ENCODE assay signal across 13 cellular contexts in genomic region chr6:38432479-38432878, GRCh38.
DNase-seq lines count a peak whose midpoint lies in the region; FAIRE-seq and TF ChIP-seq lines count a peak whose summit lies in the region.
"Had no signal": no experiment of that assay in that cellular context is flagged by ENCODE, and none has a peak within 500 bp of the region (broad histone marks: within the 10 kb centered on the region; RNA-seq: fewer than 3 reads in every experiment).

No MANE protein-coding gene starts in this region.

- no peak overlapping the region for H3K4me3 ChIP-seq in astrocyte (ENCODE audit: insufficient read depth, low read depth, low read length)
- H3K4me3 ChIP-seq in testis, result no peak overlapping the region

- WGBS in testis, 2 donors, result 100% methylated on average over 1 of the region's 1 CpG

- H3K4me2 ChIP-seq in astrocyte (ENCODE audit: low read length), result no peak overlapping the region

- no peak overlapping the region for H3K27ac Mint-ChIP-seq in astrocyte (ENCODE audit: unreplicated experiment)
- no peak overlapping the region for H3K27ac Mint-ChIP-seq in activated T-helper 2 cell treated with anti-CD3 and anti-CD28 coated beads, Interferon-gamma antibody, Interleukin-2, Interleukin-4, amounts not matched to agents 10 μg/mL and 5 μg/mL and 100 μg/mL, durations not matched to agents 14 hours and 24 hours and 36 hours

- TF ChIP-seq POLR2A in testis (IDR thresholded peaks at IDR 0.05), result no peak

- no peaks in the 10 kb centered on the region for H3K27me3 ChIP-seq in astrocyte (ENCODE audit: insufficient read depth, low read length)
- H3K27me3 ChIP-seq in testis, result no peaks in the 10 kb centered on the region

- peaks cover 12% of the 10 kb centered on the region for H3K9me3 Mint-ChIP-seq in astrocyte (ENCODE audit: unreplicated experiment)
- no peaks in the 10 kb centered on the region for H3K9me3 Mint-ChIP-seq in activated T-helper 2 cell treated with anti-CD3 and anti-CD28 coated beads, Interferon-gamma antibody, Interleukin-2, Interleukin-4, amounts not matched to agents 10 μg/mL and 5 μg/mL and 100 μg/mL, durations not matched to agents 14 hours and 24 hours and 36 hours

- no peaks in the 10 kb centered on the region for H4K20me1 ChIP-seq in astrocyte (ENCODE audit: insufficient read depth, low read length)

- H3K36me3 ChIP-seq in astrocyte (ENCODE audit: insufficient read depth, low read length), result no peaks in the 10 kb centered on the region
- H3K36me3 ChIP-seq in testis (ENCODE audit: low read depth, missing control alignments), result no peaks in the 10 kb centered on the region
- H3K36me3 ChIP-seq: WERI-Rb-1 had no signal

- peaks cover 4% of the 10 kb centered on the region for H3K4me1 Mint-ChIP-seq in astrocyte (ENCODE audit: low read depth, unreplicated experiment)
- H3K4me1 Mint-ChIP-seq in activated T-helper 2 cell treated with anti-CD3 and anti-CD28 coated beads, Interferon-gamma antibody, Interleukin-2, Interleukin-4, amounts not matched to agents 10 μg/mL and 5 μg/mL and 100 μg/mL, durations not matched to agents 14 hours and 24 hours and 36 hours (ENCODE audit: low read depth), result peaks cover 10% of the 10 kb centered on the region

- intact Hi-C loops in testis (cut with DNase I; ENCODE audit: low total_unique reads), result no loop called here
- intact Hi-C loops in activated T-helper 2 cell treated with anti-CD3 and anti-CD28 coated beads, Interferon-gamma antibody, Interleukin-2, Interleukin-4, amounts not matched to agents 10 μg/mL and 5 μg/mL and 100 μg/mL, durations not matched to agents 14 hours and 24 hours and 36 hours (cut with micrococcal nuclease), result no loop called here

- FAIRE-seq in astrocyte (lab: Jason Lieb, UNC), result no peak
- FAIRE-seq: RCC 7860 had no signal

- H3K79me2 ChIP-seq in astrocyte (ENCODE audit: insufficient read depth, low read length), result no peaks in the 10 kb centered on the region

- H3K9me3 ChIP-seq in astrocyte (ENCODE audit: insufficient read depth, low read depth, low read length), result no peaks in the 10 kb centered on the region
- no peaks in the 10 kb centered on the region for H3K9me3 ChIP-seq in testis

- H2AFZ ChIP-seq in astrocyte (ENCODE audit: low read depth, low read length), result no peak overlapping the region

- H3K27me3 Mint-ChIP-seq in astrocyte (ENCODE audit: low read depth, unreplicated experiment), result no peaks in the 10 kb centered on the region
- no peaks in the 10 kb centered on the region for H3K27me3 Mint-ChIP-seq in activated T-helper 2 cell treated with anti-CD3 and anti-CD28 coated beads, Interferon-gamma antibody, Interleukin-2, Interleukin-4, amounts not matched to agents 10 μg/mL and 5 μg/mL and 100 μg/mL, durations not matched to agents 14 hours and 24 hours and 36 hours (ENCODE audit: low read depth)

- H3K4me1 ChIP-seq in astrocyte (ENCODE audit: insufficient read depth, low read length) (peaks cover 4% of the 10 kb centered on the region), testis (no peaks in the 10 kb centered on the region)

- H3K9ac ChIP-seq in astrocyte (ENCODE audit: low read length), result no peak overlapping the region

- H3K27ac ChIP-seq in astrocyte (ENCODE audit: low read depth, low read length), result no peak overlapping the region
- no peak overlapping the region for H3K27ac ChIP-seq in testis
- H3K27ac ChIP-seq: WERI-Rb-1 had no signal

- TF ChIP-seq CTCF in astrocyte (IDR thresholded peaks at IDR 0.05; ENCODE audit: insufficient read depth, low read depth, low read length), result no peak
- TF ChIP-seq CTCF in testis (IDR thresholded peaks at IDR 0.05), result no peak

- DNase-seq in EL (peak; percentile 41), HPDE6-E6E7 (ENCODE audit: extremely low spot score) (peak; percentile 29), astrocyte (ENCODE audit: low read depth) (peak; percentile 33), hepatic stellate cell (ENCODE audit: low spot score) (peak; percentile 8), testis (no peak), COR-L47 (lab: John Stamatoyannopoulos, UW) (no peak)
- no peak for DNase-seq in activated T-helper 2 cell treated with anti-CD3 and anti-CD28 coated beads, Interferon-gamma antibody, Interleukin-2, Interleukin-4, amounts not matched to agents 10 μg/mL and 5 μg/mL and 100 μg/mL, durations not matched to agents 14 hours and 24 hours and 36 hours (ENCODE audit: low spot score)
- DNase-seq: hippocampal formation, MV-4-11, NCI-H2081, NCI-H69, WERI-Rb-1 had no signal

- H3K36me3 Mint-ChIP-seq in astrocyte (ENCODE audit: low read depth, unreplicated experiment), result peaks cover 5% of the 10 kb centered on the region
- H3K36me3 Mint-ChIP-seq in activated T-helper 2 cell treated with anti-CD3 and anti-CD28 coated beads, Interferon-gamma antibody, Interleukin-2, Interleukin-4, amounts not matched to agents 10 μg/mL and 5 μg/mL and 100 μg/mL, durations not matched to agents 14 hours and 24 hours and 36 hours (ENCODE audit: low read depth), result no peaks in the 10 kb centered on the region

- H3K4me3 Mint-ChIP-seq in astrocyte (ENCODE audit: unreplicated experiment), result peak overlapping the region; percentile 60
- no peak overlapping the region for H3K4me3 Mint-ChIP-seq in activated T-helper 2 cell treated with anti-CD3 and anti-CD28 coated beads, Interferon-gamma antibody, Interleukin-2, Interleukin-4, amounts not matched to agents 10 μg/mL and 5 μg/mL and 100 μg/mL, durations not matched to agents 14 hours and 24 hours and 36 hours (ENCODE audit: low read depth)

Comparison
In these comparisons a context has a peak if more than half of its experiments do, and no peak if none do; other contexts are left out.
1. DNase-seq: peak in EL (single experiment), HPDE6-E6E7 (single experiment), astrocyte (single experiment) and hepatic stellate cell (single experiment); none in testis (single experiment), COR-L47 (single experiment) and activated T-helper 2 cell treated with anti-CD3 and anti-CD28 coated beads, Interferon-gamma antibody, Interleukin-2, Interleukin-4, amounts not matched to agents 10 μg/mL and 5 μg/mL and 100 μg/mL, durations not matched to agents 14 hours and 24 hours and 36 hours (single experiment).